Comparison of ENCODE assay signal across 2 cellular contexts in the genomic region with DNA sequence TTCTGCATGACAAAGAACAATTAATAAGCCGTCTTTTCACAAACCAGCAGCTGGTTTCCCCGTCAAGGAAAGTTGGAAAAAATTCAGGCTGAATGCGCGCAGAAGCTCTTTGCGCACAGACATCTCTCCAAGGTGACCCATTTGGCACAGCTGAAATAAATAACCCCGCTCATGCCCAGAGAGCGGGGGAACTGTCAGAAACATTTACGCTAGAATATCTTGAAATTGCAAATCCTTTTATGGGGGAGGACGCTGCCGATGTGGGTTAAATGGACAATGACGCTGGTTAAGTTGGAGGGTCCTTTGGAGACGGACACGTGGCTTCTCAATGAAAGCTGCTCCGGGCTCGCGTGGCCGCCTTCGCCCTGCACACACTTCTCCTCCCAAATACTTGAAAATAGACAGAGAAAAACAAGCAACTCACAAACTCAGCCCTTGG.
TF ChIP-seq lines count a peak whose summit lies in the region.

No MANE protein-coding gene starts in this region.

TF ChIP-seq in HepG2, 621 proteins besides CTCF, POLR2A, EP300 and RAD21:
- TF ChIP-seq, protein P1, sequence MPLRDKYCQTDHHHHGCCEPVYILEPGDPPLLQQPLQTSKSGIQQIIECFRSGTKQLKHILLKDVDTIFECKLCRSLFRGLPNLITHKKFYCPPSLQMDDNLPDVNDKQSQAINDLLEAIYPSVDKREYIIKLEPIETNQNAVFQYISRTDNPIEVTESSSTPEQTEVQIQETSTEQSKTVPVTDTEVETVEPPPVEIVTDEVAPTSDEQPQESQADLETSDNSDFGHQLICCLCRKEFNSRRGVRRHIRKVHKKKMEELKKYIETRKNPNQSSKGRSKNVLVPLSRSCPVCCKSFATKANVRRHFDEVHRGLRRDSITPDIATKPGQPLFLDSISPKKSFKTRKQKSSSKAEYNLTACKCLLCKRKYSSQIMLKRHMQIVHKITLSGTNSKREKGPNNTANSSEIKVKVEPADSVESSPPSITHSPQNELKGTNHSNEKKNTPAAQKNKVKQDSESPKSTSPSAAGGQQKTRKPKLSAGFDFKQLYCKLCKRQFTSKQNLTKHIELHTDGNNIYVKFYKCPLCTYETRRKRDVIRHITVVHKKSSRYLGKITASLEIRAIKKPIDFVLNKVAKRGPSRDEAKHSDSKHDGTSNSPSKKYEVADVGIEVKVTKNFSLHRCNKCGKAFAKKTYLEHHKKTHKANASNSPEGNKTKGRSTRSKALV (CRISPR knock-in tag; IDR thresholded peaks at IDR 0.05) = peak; percentile 50; the same call in 1 of the 2 replicates
- peak; percentile 67; the same call in 1 of the 2 replicates for TF ChIP-seq HDAC6 (IDR thresholded peaks at IDR 0.05; ENCODE audit: low read depth, low read length)
- no peak for TF ChIP-seq SKI (IDR thresholded peaks at IDR 0.05; ENCODE audit: partially characterized antibody)
TF ChIP-seq in HepG2: peak in this region for 2.

TF ChIP-seq in K562, 482 proteins besides CTCF, POLR2A, EP300 and RAD21:
- TF ChIP-seq ELF4 (CRISPR knock-in tag; IDR thresholded peaks at IDR 0.05) (no peak), HDAC6 (IDR thresholded peaks at IDR 0.05; ENCODE audit: low read depth, low read length) (peak; percentile 91; the same call in 1 of the 2 replicates), RB1 (IDR thresholded peaks at IDR 0.05; ENCODE audit: low read depth) (no peak), JUND (IDR thresholded peaks at IDR 0.05; ENCODE audit: borderline replicate concordance, low read depth, low read length) (no peak), JUND (tag; IDR thresholded peaks at IDR 0.05; ENCODE audit: borderline replicate concordance, low read depth, low read length) (no peak), KLF1 (tag; IDR thresholded peaks at IDR 0.05) (no peak), MAZ (CRISPR knock-in tag; conservative IDR thresholded peaks at IDR 0.05 in 1 of 2, IDR thresholded peaks at IDR 0.05 in 1 of 2) (no peak)
